9 cellular contexts compared by ENCODE assay signal in the genomic region with DNA sequence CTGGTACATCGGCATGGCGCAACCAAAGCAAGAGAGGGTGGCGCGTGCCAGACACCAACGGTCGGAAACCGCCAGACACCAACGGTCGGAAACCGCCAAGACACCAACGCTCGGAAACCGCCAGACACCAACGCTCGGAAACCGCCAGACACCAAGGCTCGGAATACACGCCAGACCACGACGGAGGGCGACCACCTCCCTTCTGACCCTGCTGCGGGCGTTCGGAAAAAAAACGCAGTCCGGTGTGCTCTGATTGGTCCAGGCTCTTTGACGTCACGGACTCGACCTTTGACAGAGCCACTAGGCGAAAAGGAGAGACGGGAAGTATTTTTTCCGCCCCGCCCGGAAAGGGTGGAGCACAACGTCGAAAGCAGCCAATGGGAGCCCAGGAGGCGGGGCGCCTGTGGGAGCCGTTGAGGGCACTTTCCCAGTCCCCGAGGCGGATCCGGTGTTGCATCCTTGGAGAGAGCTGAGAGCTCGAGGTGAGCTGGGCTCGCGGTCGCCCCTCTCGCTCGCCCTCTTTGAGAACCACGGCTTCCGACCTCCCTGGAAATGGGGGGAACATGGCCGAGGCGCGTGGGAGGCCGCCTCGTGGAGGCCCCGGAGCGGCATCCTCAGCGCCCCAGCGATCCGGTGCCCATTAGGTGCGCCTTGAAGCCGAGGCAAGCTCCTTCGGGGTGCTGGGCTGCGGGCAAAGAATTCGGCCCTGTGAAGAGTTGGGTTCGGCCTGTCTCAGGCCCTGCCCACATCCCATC. TPM values are rescaled to one million over a fixed set of nuclear protein-coding genes. Genes with fewer than 3 reads are reported as not detected.
DNase-seq lines count a peak whose midpoint lies in the region; ATAC-seq, FAIRE-seq and TF ChIP-seq lines count a peak whose summit lies in the region.
"Not testable (repeated sequence)": the region's sequence is repeated elsewhere in the genome, so short reads cannot be mapped to it uniquely, and the experiment has no call there.
"Had no signal": no experiment of that assay in that cellular context is flagged by ENCODE, and none has a peak within 500 bp of the region (broad histone marks: within the 10 kb centered on the region; RNA-seq: fewer than 3 reads in every experiment).

No MANE protein-coding gene starts in this region.

- DNase-seq in MG63, result peak; percentile 82
- DNase-seq in activated CD8-positive, alpha-beta memory T cell treated with anti-CD3 and anti-CD28 coated beads for 24 hours, result peak; percentile 97
- peak; percentile 88 to 97 (median 92) for DNase-seq in dorsolateral prefrontal cortex
- peak; percentile 92 for DNase-seq in kidney
- peak; percentile 24 for DNase-seq in skeletal muscle cell (ENCODE audit: low read depth)
- peak; percentile 91 for DNase-seq in transverse colon

- peak in 5 of 56 donors; percentile 9 to 14 (median 10) for TF ChIP-seq CTCF in dorsolateral prefrontal cortex (IDR thresholded peaks at IDR 0.05 in 54 of 56, conservative IDR thresholded peaks at IDR 0.05 in 2 of 56; ENCODE audit: low read depth in 1 of 56, partially characterized antibody in 56 of 56)
- TF ChIP-seq CTCF in kidney (IDR thresholded peaks at IDR 0.05; ENCODE audit: borderline replicate concordance, extremely low read depth, insufficient read depth); transverse colon (IDR thresholded peaks at IDR 0.05): not testable (repeated sequence)

- not testable (repeated sequence) for TF ChIP-seq EP300 in transverse colon (IDR thresholded peaks at IDR 0.05; ENCODE audit: low read depth)

- H3K9me3 ChIP-seq in MG63; kidney (ENCODE audit: control insufficient read depth in 1 of 2, low read length in 2 of 2); transverse colon: not testable (repeated sequence)

- H3K27ac ChIP-seq in dorsolateral prefrontal cortex (peak overlapping the region in 50 of 59 donors; percentile 41 to 95 (median 77)), kidney (ENCODE audit: low read depth in 2 of 2, low read length in 2 of 2) (peak overlapping the region; percentile 76 to 82), transverse colon (peak overlapping the region; percentile 92 to 98 (median 94))

- intact Hi-C loops in dorsolateral prefrontal cortex (cut with DNase I); kidney (cut with DNase I); transverse colon (cut with DNase I; ENCODE audit: low total_unique reads): not testable (repeated sequence)

- WGBS in transverse colon (ENCODE audit: low coverage in 1 of 2), 2 donors, result 0% methylated on average over 39 of the region's 66 CpGs; no CpG with 5 or more reads in 1 of the 2 donors

- H3K27me3 ChIP-seq in MG63, dorsolateral prefrontal cortex, transverse colon: not testable (repeated sequence)

- H3K4me1 ChIP-seq in kidney (ENCODE audit: control insufficient read depth in 1 of 2, insufficient read depth in 1 of 2, low read depth in 1 of 2, low read length in 2 of 2), result not testable (repeated sequence)
- peaks cover 0 to 10% (median 6%) of the 10 kb centered on the region in 4 donors for H3K4me1 ChIP-seq in transverse colon

- TF ChIP-seq POLR2A in transverse colon (IDR thresholded peaks at IDR 0.05), result peak; percentile 88

- FAIRE-seq in kidney (lab: Jason Lieb, UNC), result peak; percentile 74

- peak; percentile 43 for ATAC-seq in GM18508 (IDR thresholded peaks at IDR 0.05; ENCODE audit: insufficient read depth, unreplicated experiment)
- peak; percentile 80 for ATAC-seq in HG02623 (IDR thresholded peaks at IDR 0.05; ENCODE audit: unreplicated experiment)

- in situ Hi-C loops in transverse colon (cut with MboI; ENCODE audit: low pct_ligation_motif_present in 1 of 4, low pct_unique_long_range_greater_than_20kb in 1 of 4, low sequenced_read_pairs in 3 of 4), result not testable (repeated sequence)

- peak overlapping the region; percentile 70 for H3K4me3 ChIP-seq in MG63
- H3K4me3 ChIP-seq in dorsolateral prefrontal cortex, result peak overlapping the region; percentile 38 to 82 (median 69)
- H3K4me3 ChIP-seq in kidney (ENCODE audit: low read length in 2 of 2), result peak overlapping the region; percentile 28 to 63
- H3K4me3 ChIP-seq in skeletal muscle cell (ENCODE audit: low read depth, low read length), result peak overlapping the region; percentile 53
- H3K4me3 ChIP-seq in transverse colon, result peak overlapping the region; percentile 45 to 83 (median 62)

- H3K36me3 ChIP-seq in MG63; kidney (ENCODE audit: control insufficient read depth in 1 of 2, insufficient read depth in 2 of 2, low read length in 2 of 2); transverse colon: not testable (repeated sequence)

- not testable (repeated sequence) for H3K9ac ChIP-seq in kidney (ENCODE audit: low read length in 2 of 2)

RNA-seq across cellular contexts. Expression of a gene that starts 23.7 kb away (rescaled TPM):
- not detected in 2 replicates for total RNA-seq in MG63 (2014; rRNA removed; shearing (Covaris generic); ENCODE audit: low replicate concordance)
- total RNA-seq in dorsolateral prefrontal cortex, result under 1 TPM in 6 of 120 experiments, not detected in 114; 0.23 to 0.31 (median 0.24) TPM
- not detected for total RNA-seq in kidney
- not detected for polyA plus RNA-seq in kidney (ENCODE audit: insufficient read depth, low read depth, low replicate concordance)
- total RNA-seq in transverse colon, result not detected
- total RNA-seq: lung microvascular endothelial cell had no signal

RNA-seq across cellular contexts. Expression of a gene that starts 36.6 kb away (rescaled TPM):
- not detected in 2 replicates for total RNA-seq in MG63 (2014; rRNA removed; shearing (Covaris generic); ENCODE audit: low replicate concordance)
- total RNA-seq in dorsolateral prefrontal cortex, result 1 to 10 TPM in 89 of 120 experiments, under 1 TPM in 20, not detected in 11; 0.36 to 7.9 (median 2.1) TPM
- 1.3 TPM for total RNA-seq in kidney
- not detected for polyA plus RNA-seq in kidney (ENCODE audit: insufficient read depth, low read depth, low replicate concordance)
- under 1 TPM in 1 of 4 donors, not detected in 3; 0.82 TPM for total RNA-seq in transverse colon

RNA-seq across cellular contexts. Expression of a gene that starts 51.8 kb away (rescaled TPM):
- not detected in 2 replicates for total RNA-seq in MG63 (2014; rRNA removed; shearing (Covaris generic); ENCODE audit: low replicate concordance)
- total RNA-seq in dorsolateral prefrontal cortex (1 to 10 TPM in 1 of 120 experiments, under 1 TPM in 10, not detected in 109; 0.23 to 1.0 (median 0.28) TPM), kidney (not detected), transverse colon (not detected)
- polyA plus RNA-seq in kidney (ENCODE audit: insufficient read depth, low read depth, low replicate concordance), result not detected
- total RNA-seq: lung microvascular endothelial cell had no signal

Comparison
In these comparisons a context has a peak if more than half of its experiments do, and no peak if none do; other contexts are left out.
1. Peak in every context shown above with its lines: DNase-seq, ATAC-seq, H3K4me3 ChIP-seq and H3K27ac ChIP-seq.
2. DNase-seq: peak in every context shown above with its lines; median percentile 97 in activated CD8-positive, alpha-beta memory T cell treated with anti-CD3 and anti-CD28 coated beads for 24 hours; 92 in dorsolateral prefrontal cortex; 92 in kidney; 91 in transverse colon; 82 in MG63; 24 in skeletal muscle cell.